ENCODE assay signal across 14 cellular contexts in genomic region chr10:102801496-102801895, GRCh38. TPM values are rescaled to one million over a fixed set of nuclear protein-coding genes. Genes with fewer than 3 reads are reported as not detected.
DNase-seq lines count a peak whose midpoint lies in the region; ATAC-seq and TF ChIP-seq lines count a peak whose summit lies in the region.
"Had no signal": no experiment of that assay in that cellular context is flagged by ENCODE, and none has a peak within 500 bp of the region (broad histone marks: within the 10 kb centered on the region; RNA-seq: fewer than 3 reads in every experiment).

No MANE protein-coding gene starts in this region.

- no peak overlapping the region for H2AK5ac ChIP-seq in trophoblast cell (ENCODE audit: low read length)

- H2BK5ac ChIP-seq in trophoblast cell (ENCODE audit: low read depth, low read length, poor library complexity) = peak overlapping the region; percentile 22

- H3K9me3 Mint-ChIP-seq in activated CD8-positive, alpha-beta T cell treated with anti-CD3 and anti-CD28 coated beads, Interleukin-2, amount 10 ng/mL, durations not matched to agents 7 days and 5 days (ENCODE audit: insufficient read depth) = peaks cover 3% of the 10 kb centered on the region
- H3K9me3 Mint-ChIP-seq: CD4-positive, alpha-beta memory T cell; stimulated activated naive CD8-positive, alpha-beta T cell treated with anti-CD3 and anti-CD28 coated beads, Interleukin-15, Interleukin-2, amounts not matched to agents 100 ng/mL and 50 ng/mL, for 24 hours had no signal

- no TSS peak for BruUV-seq in Panc1 (replicated peaks; lab: Mats Ljungman, UMichigan)

- no peak overlapping the region for H4K8ac ChIP-seq in trophoblast cell (ENCODE audit: low read depth, low read length)

- TF ChIP-seq CTCF in Panc1 (IDR thresholded peaks at IDR 0.05) = no peak
- no peak for TF ChIP-seq CTCF in fibroblast of mammary gland (conservative IDR thresholded peaks at IDR 0.05; ENCODE audit: control insufficient read depth, insufficient read depth, low read depth, low read length)

- H3K4me1 Mint-ChIP-seq in activated CD8-positive, alpha-beta T cell treated with anti-CD3 and anti-CD28 coated beads, Interleukin-2, amount 10 ng/mL, durations not matched to agents 7 days and 5 days (ENCODE audit: low read depth) = peaks cover 35% of the 10 kb centered on the region

- H3K14ac ChIP-seq in trophoblast cell (ENCODE audit: low read length) = no peak overlapping the region

- in situ Hi-C loops in Panc1 (cut with HindIII; ENCODE audit: low pct_unique_long_range_greater_than_20kb, low sequenced_read_pairs) = no loop called here
- in situ Hi-C loops in GM23248 (cut with MboI) = no loop called here

- no peak overlapping the region for H2AFZ ChIP-seq in trophoblast cell (ENCODE audit: insufficient read depth, low read length, poor library complexity)
- no peak overlapping the region for H2AFZ ChIP-seq in GM23248

- H3K9ac ChIP-seq in BLaER1 (no peak overlapping the region), trophoblast cell (ENCODE audit: low read length) (no peak overlapping the region), GM23248 (no peak overlapping the region)
- H3K9ac ChIP-seq: KMS-11 had no signal

- H2BK120ac ChIP-seq in trophoblast cell (ENCODE audit: insufficient read depth, low read length, poor library complexity) = no peak overlapping the region

- no peak overlapping the region for H3K4ac ChIP-seq in trophoblast cell (ENCODE audit: low read depth, low read length)

- no peak overlapping the region for H3K4me3 Mint-ChIP-seq in activated CD8-positive, alpha-beta T cell treated with anti-CD3 and anti-CD28 coated beads, Interleukin-2, amount 10 ng/mL, durations not matched to agents 7 days and 5 days
- H3K4me3 Mint-ChIP-seq: stimulated activated naive CD8-positive, alpha-beta T cell treated with anti-CD3 and anti-CD28 coated beads, Interleukin-15, Interleukin-2, amounts not matched to agents 100 ng/mL and 50 ng/mL, for 24 hours; T-helper 1 cell treated with Interleukin-12 subunit alpha and Interleukin-12 subunit beta and Interleukin-4 antibody, amounts not matched to agents 30 μg/mL and 1 μg/mL, for 36 hours had no signal

- intact Hi-C loops in Panc1 (cut with micrococcal nuclease; ENCODE audit: unreplicated experiment) = no loop called here

- DNase-seq in Panc1 (ENCODE audit: low read depth, low spot score) (no peak), fibroblast of mammary gland (ENCODE audit: low read depth) (peak; percentile 16), trophoblast cell (peak; percentile 42 to 69), AML-193 (lab: John Stamatoyannopoulos, UW) (no peak), foreskin melanocyte (no peak), GM23248 (no peak)
- no peak for DNase-seq in activated CD8-positive, alpha-beta T cell treated with anti-CD3 and anti-CD28 coated beads, Interleukin-2, amount 10 ng/mL, durations not matched to agents 7 days and 5 days
- DNase-seq: CD4-positive, alpha-beta memory T cell; NCI-H446 treated with DMSO at 0.1 percent for 48 hours; stimulated activated CD4-positive, alpha-beta T cell treated with anti-CD3 and anti-CD28 coated beads, Interleukin-15, amount 100 ng/mL, for 24 hours had no signal

- peaks cover 4% of the 10 kb centered on the region for H3K79me2 ChIP-seq in trophoblast cell (ENCODE audit: control insufficient read depth, insufficient read depth, low read length, poor library complexity)
- H3K79me2 ChIP-seq in GM23248 (ENCODE audit: insufficient read depth) = peaks cover 36% of the 10 kb centered on the region

- H3K4me2 ChIP-seq in BLaER1 (peak overlapping the region; percentile 67), trophoblast cell (ENCODE audit: low read length) (peak overlapping the region; percentile 39), GM23248 (ENCODE audit: unreplicated experiment) (no peak overlapping the region)
- H3K4me2 ChIP-seq: KMS-11 had no signal

- H3K9me2 ChIP-seq in GM23248 (ENCODE audit: insufficient read depth) = no peaks in the 10 kb centered on the region

- WGBS in trophoblast cell (ENCODE audit: extremely low coverage, insufficient coverage, insufficient read length) = no CpG with 5 or more reads among the region's 2 CpGs
- 42 to 67% methylated on average over 1 to 2 of the region's 2 CpGs for WGBS in GM23248 (ENCODE audit: low coverage in 1 of 2, low lambda C conversion rate in 2 of 2, missing lambda C conversion rate in 2 of 2), 2 experiments

- H2BK12ac ChIP-seq in trophoblast cell (ENCODE audit: low read length) = no peak overlapping the region

- H3K4me3 ChIP-seq in BLaER1 = no peak overlapping the region
- no peak overlapping the region for H3K4me3 ChIP-seq in Panc1 (ENCODE audit: low read depth in 2 of 2, low read length in 2 of 2)
- no peak overlapping the region for H3K4me3 ChIP-seq in fibroblast of mammary gland (ENCODE audit: control insufficient read depth, low read depth, low read length)
- H3K4me3 ChIP-seq in trophoblast cell (ENCODE audit: low read depth, low read length) = no peak overlapping the region
- H3K4me3 ChIP-seq in GM23248 = no peak overlapping the region

- H3K79me1 ChIP-seq in trophoblast cell (ENCODE audit: low read length) = peaks cover 26% of the 10 kb centered on the region

- peaks cover 40% of the 10 kb centered on the region for H3K36me3 Mint-ChIP-seq in activated CD8-positive, alpha-beta T cell treated with anti-CD3 and anti-CD28 coated beads, Interleukin-2, amount 10 ng/mL, durations not matched to agents 7 days and 5 days (ENCODE audit: low read depth)

- H3K23ac ChIP-seq in trophoblast cell (ENCODE audit: low read length) = no peak overlapping the region

- CTCF ChIA-PET in Panc1 (lab: Charles Lee) = interaction anchor here (0.6 kb wide), 1 partner anchor 32 kb away, joined by 4 read pairs; no protein-coding TSS in a partner anchor
- CTCF ChIA-PET in activated CD8-positive, alpha-beta T cell treated with anti-CD3 and anti-CD28 coated beads, Interleukin-2, amount 10 ng/mL, durations not matched to agents 7 days and 5 days (lab: Charles Lee) = no interaction called here

- ATAC-seq in Panc1 = no peak
- no peak for ATAC-seq in activated CD8-positive, alpha-beta T cell treated with anti-CD3 and anti-CD28 coated beads, Interleukin-2, amount 10 ng/mL, durations not matched to agents 7 days and 5 days

- H3K9me3 ChIP-seq in BLaER1 (no peaks in the 10 kb centered on the region), Panc1 (ENCODE audit: control insufficient read depth, insufficient read depth, low read depth, low read length) (no peaks in the 10 kb centered on the region), trophoblast cell (ENCODE audit: insufficient read depth, low read depth, low read length) (no peaks in the 10 kb centered on the region), GM23248 (ENCODE audit: low read depth) (no peaks in the 10 kb centered on the region)

- H4K12ac ChIP-seq in trophoblast cell (ENCODE audit: low read depth, low read length) = no peak overlapping the region

- H3K36me3 ChIP-seq in BLaER1 (peaks cover 72% of the 10 kb centered on the region), Panc1 (ENCODE audit: control insufficient read depth, insufficient read depth, low read length) (0 out of 2 replicates have a peak, but pooled peaks cover 3% of the 10 kb centered on the region), trophoblast cell (ENCODE audit: control insufficient read depth in 1 of 2, insufficient read depth in 2 of 2, low read length in 2 of 2) (peaks cover 23% of the 10 kb centered on the region in 2 experiments), GM23248 (ENCODE audit: low read depth) (peaks cover 6% of the 10 kb centered on the region; the same call in 1 of the 2 replicates)

- no peaks in the 10 kb centered on the region for H3K27me3 ChIP-seq in BLaER1
- no peaks in the 10 kb centered on the region for H3K27me3 ChIP-seq in Panc1 (ENCODE audit: control insufficient read depth, insufficient read depth, low read length)
- no peaks in the 10 kb centered on the region for H3K27me3 ChIP-seq in trophoblast cell (ENCODE audit: insufficient read depth, low read length)
- H3K27me3 ChIP-seq in GM23248 (replicated peaks; ENCODE audit: insufficient read depth) = no peaks in the 10 kb centered on the region

- H4K20me1 ChIP-seq in BLaER1 (no peaks in the 10 kb centered on the region), GM23248 (ENCODE audit: insufficient read depth) (no peaks in the 10 kb centered on the region; the same call in 1 of the 2 replicates)

- H3K27ac ChIP-seq in BLaER1 = peak overlapping the region; percentile 51
- peak overlapping the region; percentile 75 for H3K27ac ChIP-seq in Panc1 (ENCODE audit: low read length)
- peak overlapping the region; percentile 92 for H3K27ac ChIP-seq in trophoblast cell (ENCODE audit: low read depth, low read length)
- no peak overlapping the region for H3K27ac ChIP-seq in GM23248
- H3K27ac ChIP-seq: KMS-11 had no signal

- H4K91ac ChIP-seq in trophoblast cell (ENCODE audit: low read depth, low read length) = no peak overlapping the region

- H3K4me1 ChIP-seq in BLaER1 = peaks cover 64% of the 10 kb centered on the region
- H3K4me1 ChIP-seq in Panc1 (ENCODE audit: control insufficient read depth, insufficient read depth, low read length) = peaks cover 38% of the 10 kb centered on the region
- peaks cover 32 to 40% of the 10 kb centered on the region in 2 experiments for H3K4me1 ChIP-seq in trophoblast cell (ENCODE audit: control insufficient read depth in 1 of 2, insufficient read depth in 2 of 2, low read length in 2 of 2)
- peaks cover 27% of the 10 kb centered on the region for H3K4me1 ChIP-seq in GM23248 (ENCODE audit: insufficient read depth)

- H3K27ac Mint-ChIP-seq in activated CD8-positive, alpha-beta T cell treated with anti-CD3 and anti-CD28 coated beads, Interleukin-2, amount 10 ng/mL, durations not matched to agents 7 days and 5 days = no peak overlapping the region

- POLR2A ChIA-PET in Panc1 (lab: Charles Lee) = no interaction called here
- POLR2A ChIA-PET in activated CD8-positive, alpha-beta T cell treated with anti-CD3 and anti-CD28 coated beads, Interleukin-2, amount 10 ng/mL, durations not matched to agents 7 days and 5 days (lab: Charles Lee) = no interaction called here

- H3F3A ChIP-seq in GM23248 (ENCODE audit: insufficient read depth) = peaks cover 18% of the 10 kb centered on the region; the same call in 1 of the 2 replicates

- no peaks in the 10 kb centered on the region for H3K27me3 Mint-ChIP-seq in activated CD8-positive, alpha-beta T cell treated with anti-CD3 and anti-CD28 coated beads, Interleukin-2, amount 10 ng/mL, durations not matched to agents 7 days and 5 days (ENCODE audit: low read depth)
- H3K27me3 Mint-ChIP-seq: CD4-positive, alpha-beta memory T cell; stimulated activated naive CD8-positive, alpha-beta T cell treated with anti-CD3 and anti-CD28 coated beads, Interleukin-15, Interleukin-2, amounts not matched to agents 100 ng/mL and 50 ng/mL, for 24 hours had no signal

- H3K18ac ChIP-seq in trophoblast cell (ENCODE audit: low read length) = no peak overlapping the region

RNA-seq across cellular contexts. Expression of gene CYP17A1, which starts 35.7 kb away (rescaled TPM):
- total RNA-seq in Panc1 (2021; ENCODE audit: unreplicated experiment) = 2.1 TPM
- not detected for polyA plus RNA-seq in Panc1 (2012; ENCODE audit: insufficient read length)
- polyA plus RNA-seq in trophoblast cell (2013) = not detected in 2 replicates
- not detected in 2 replicates for total RNA-seq in GM23248 (2014; rRNA removed; shearing (Covaris generic))
- polyA plus RNA-seq in GM23248 (2016; fragmentation: Nextera tagmentation; extraction: Ambion mirVana) = not detected in 2 replicates
- total RNA-seq in activated CD8-positive, alpha-beta T cell treated with anti-CD3 and anti-CD28 coated beads, Interleukin-2, amount 10 ng/mL, durations not matched to agents 7 days and 5 days = not detected
- total RNA-seq: CD4-positive, alpha-beta memory T cell had no signal
- polyA plus RNA-seq: CD4-positive, alpha-beta memory T cell had no signal

RNA-seq across cellular contexts. Expression of gene BORCS7, which starts 52.6 kb away (rescaled TPM):
- total RNA-seq in Panc1 (2021; ENCODE audit: unreplicated experiment) = 12.9 TPM
- polyA plus RNA-seq in Panc1 (2012; ENCODE audit: insufficient read length) = 13.0 TPM
- 10.6 and 10.9 TPM in 2 replicates for polyA plus RNA-seq in trophoblast cell (2013)
- total RNA-seq in GM23248 (2014; rRNA removed; shearing (Covaris generic)) = 26.8 and 30.5 TPM in 2 replicates
- polyA plus RNA-seq in GM23248 (2016; fragmentation: Nextera tagmentation; extraction: Ambion mirVana) = 33.2 and 37.8 TPM in 2 replicates
- 10 to 100 TPM; 10.4 to 11.2 TPM for total RNA-seq in activated CD8-positive, alpha-beta T cell treated with anti-CD3 and anti-CD28 coated beads, Interleukin-2, amount 10 ng/mL, durations not matched to agents 7 days and 5 days

RNA-seq across cellular contexts. Expression of gene WBP1L, which starts 57.7 kb away (rescaled TPM):
- 91.3 TPM for total RNA-seq in Panc1 (2021; ENCODE audit: unreplicated experiment)
- 99.5 TPM for polyA plus RNA-seq in Panc1 (2012; ENCODE audit: insufficient read length)
- polyA plus RNA-seq in trophoblast cell (2013) = 65.4 and 67.3 TPM in 2 replicates
- 42.7 and 57.4 TPM in 2 replicates for total RNA-seq in GM23248 (2014; rRNA removed; shearing (Covaris generic))
- polyA plus RNA-seq in GM23248 (2016; fragmentation: Nextera tagmentation; extraction: Ambion mirVana) = 21.1 and 23.0 TPM in 2 replicates
- 10 to 100 TPM; 25.7 to 25.9 TPM for total RNA-seq in activated CD8-positive, alpha-beta T cell treated with anti-CD3 and anti-CD28 coated beads, Interleukin-2, amount 10 ng/mL, durations not matched to agents 7 days and 5 days

Comparison
In these comparisons a context has a peak if more than half of its experiments do, and no peak if none do; other contexts are left out.
1. DNase-seq: peak in fibroblast of mammary gland (single experiment) and trophoblast cell (2 of 2); none in Panc1 (single experiment), AML-193 (0 of 2), foreskin melanocyte (single experiment), GM23248 (single experiment) and activated CD8-positive, alpha-beta T cell treated with anti-CD3 and anti-CD28 coated beads, Interleukin-2, amount 10 ng/mL, durations not matched to agents 7 days and 5 days (single experiment).